In genomic region chr2:172106128-172106961, GRCh38 we compare ENCODE assay signal across 8 cellular contexts. TPM values are rescaled to one million over a fixed set of nuclear protein-coding genes. Genes with fewer than 3 reads are reported as not detected.
DNase-seq lines count a peak whose midpoint lies in the region; ATAC-seq and TF ChIP-seq lines count a peak whose summit lies in the region.

No MANE protein-coding gene starts in this region.

- no peak overlapping the region for H3K27ac ChIP-seq in 22Rv1
- no peak overlapping the region for H3K27ac ChIP-seq in SJCRH30
- no peak overlapping the region for H3K27ac ChIP-seq in thyroid gland

- H3K4me1 ChIP-seq in SJCRH30 (no peaks in the 10 kb centered on the region), mucosa of descending colon (ENCODE audit: low read depth) (peaks cover 29% of the 10 kb centered on the region), thyroid gland (peaks cover 17 to 31% of the 10 kb centered on the region in 2 donors)

- H3K4me3 ChIP-seq in SJCRH30, result peak overlapping the region; percentile 42
- no peak overlapping the region for H3K4me3 ChIP-seq in mucosa of descending colon
- peak overlapping the region in 1 of 3 donors; percentile 7 for H3K4me3 ChIP-seq in thyroid gland (replicated peaks in 1 of 3)

- DNase-seq in SJCRH30 (peak; percentile 35 to 45), dermis blood vessel endothelial cell (peak; percentile 67), mucosa of descending colon (peak in 1 of 3 donors; percentile 42), thyroid gland (no peak), C1 segment of cervical spinal cord (lab: John Stamatoyannopoulos, UW) (no peak)

- H3K9me3 ChIP-seq in SJCRH30 (replicated peaks) (no peaks in the 10 kb centered on the region), mucosa of descending colon (no peaks in the 10 kb centered on the region), thyroid gland (no peaks in the 10 kb centered on the region)

- TF ChIP-seq CTCF in 22Rv1 (IDR thresholded peaks at IDR 0.05), result peak; percentile 35
- TF ChIP-seq CTCF in GM12872 (IDR thresholded peaks at IDR 0.05; ENCODE audit: insufficient read depth, low read depth, low read length), result peak; percentile 54
- no peak for TF ChIP-seq CTCF in mucosa of descending colon (IDR thresholded peaks at IDR 0.05)
- TF ChIP-seq CTCF in thyroid gland (IDR thresholded peaks at IDR 0.05), result peak in 1 of 6 experiments; percentile 12

- ATAC-seq in mucosa of descending colon (peak; percentile 34), GM19035 (IDR thresholded peaks at IDR 0.05; ENCODE audit: unreplicated experiment) (no peak)

- no peaks in the 10 kb centered on the region for H3K27me3 ChIP-seq in SJCRH30
- H3K27me3 ChIP-seq in thyroid gland, result peaks cover 47% of the 10 kb centered on the region

- intact Hi-C loops in mucosa of descending colon (cut with DNase I, micrococcal nuclease), result no loop called here
- intact Hi-C loops in thyroid gland (cut with DNase I), result loop anchor here (5.0 to 10.0 kb wide), 3 partner anchors 112 to 402 kb away; partner anchors contain the start of gene METAP1D

- no peak for TF ChIP-seq POLR2A in thyroid gland (IDR thresholded peaks at IDR 0.05)

- H3K36me3 ChIP-seq in SJCRH30 (no peaks in the 10 kb centered on the region), mucosa of descending colon (ENCODE audit: low read depth) (no peaks in the 10 kb centered on the region), thyroid gland (no peaks in the 10 kb centered on the region)

- 4 to 13% methylated on average over 15 to 39 of the region's 43 CpGs for WGBS in thyroid gland, 2 donors

RNA-seq across cellular contexts. Expression of gene DLX2, which starts 3.6 kb away (rescaled TPM):
- total RNA-seq in SJCRH30 (2014; rRNA removed; shearing (Covaris generic)), result 0.76 and 0.89 TPM in 2 replicates
- total RNA-seq in dermis blood vessel endothelial cell (not detected in 2 replicates), mucosa of descending colon (under 1 TPM in 1 of 3 donors, not detected in 2; 0.35 TPM), thyroid gland (under 1 TPM in 3 of 4 donors, not detected in 1; 0.25 to 0.78 (median 0.40) TPM)

RNA-seq across cellular contexts. Expression of gene DLX1, which starts 21.0 kb away (rescaled TPM):
- total RNA-seq in SJCRH30 (2014; rRNA removed; shearing (Covaris generic)), result 13.5 and 14.9 TPM in 2 replicates
- total RNA-seq in dermis blood vessel endothelial cell (not detected in 2 replicates), mucosa of descending colon (under 1 TPM; 0.14 to 0.79 (median 0.58) TPM), thyroid gland (1 to 10 TPM in 2 of 4 donors, under 1 TPM in 2; 0.68 to 1.5 (median 1.0) TPM)

Comparison
In these comparisons a context has a peak if more than half of its experiments do, and no peak if none do; other contexts are left out.
1. DNase-seq: peak in SJCRH30 (2 of 2) and dermis blood vessel endothelial cell (single experiment); none in thyroid gland (0 of 2) and C1 segment of cervical spinal cord (0 of 14).